24 cellular contexts compared by ENCODE assay signal in the genomic region with DNA sequence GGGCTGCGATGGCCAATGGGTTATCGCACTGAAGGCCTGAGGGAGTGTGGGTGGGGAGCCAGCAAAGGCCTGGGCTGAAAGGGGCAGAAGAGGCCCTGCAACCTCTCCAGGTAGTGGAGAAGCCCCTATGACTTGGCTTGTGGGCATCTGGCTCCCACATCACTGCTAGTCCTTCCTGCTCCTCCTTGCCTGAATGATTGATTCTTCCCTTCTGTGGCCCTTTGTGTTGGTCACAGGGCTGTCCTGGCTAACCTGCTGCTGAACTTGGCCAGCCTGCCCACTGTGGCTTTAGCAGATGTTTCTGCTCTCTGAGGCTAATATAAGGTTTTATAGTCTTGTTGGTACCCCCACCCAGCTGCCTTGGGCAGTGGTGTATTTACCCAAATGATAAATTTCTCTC.
"Had no signal": no experiment of that assay in that cellular context is flagged by ENCODE, and none has a peak within 500 bp of the region (broad histone marks: within the 10 kb centered on the region; RNA-seq: fewer than 3 reads in every experiment).

No MANE protein-coding gene starts in this region.

- H3K27me3 Mint-ChIP-seq: IgD-negative memory B cell had no signal

- ATAC-seq: K562, Panc1, PC-3 had no signal

- H3K4me3 Mint-ChIP-seq: IgD-negative memory B cell had no signal

- FAIRE-seq: HTR-8/SVneo, K562 had no signal

- H3K27ac Mint-ChIP-seq: IgD-negative memory B cell had no signal

- DNase-seq: Kasumi-1, MV-4-11, NCI-H1048, NCI-H1105, NCI-H1417, NCI-H146, NCI-H1694 treated with DMSO at 0.1 percent for 48 hours, NCI-H1930, NCI-H2081, NCI-H2107, NCI-H226, NCI-H446, NCI-H510A, NCI-H524 treated with DMSO at 0.1 percent for 48 hours, NCI-H69, NCI-H774, PC-3, SHP77, SK-N-SH, SW 1271 had no signal

- H3K9me3 Mint-ChIP-seq: IgD-negative memory B cell had no signal

- H3K4me1 Mint-ChIP-seq: IgD-negative memory B cell had no signal
